In the genomic region with DNA sequence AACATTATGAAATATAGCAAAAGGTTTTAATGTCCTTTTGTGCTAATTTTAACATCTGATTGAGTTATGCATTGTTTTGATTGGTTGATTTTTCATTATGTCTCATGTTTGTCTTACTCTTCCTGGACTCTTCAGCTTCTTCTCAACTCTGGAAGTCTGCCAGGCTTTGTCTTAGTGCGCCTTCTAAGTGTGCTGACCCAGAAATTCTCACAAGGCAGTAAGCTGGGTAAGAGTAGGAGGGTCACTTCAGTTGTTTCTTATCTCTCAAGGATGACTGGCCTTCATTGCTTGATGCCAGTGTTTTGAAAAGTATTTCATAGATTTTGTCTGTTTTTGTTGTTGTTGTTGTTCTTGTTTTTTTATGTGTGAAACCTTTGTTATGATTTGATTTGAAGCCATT, we compare ENCODE assay signal across 2 cellular contexts.
TF ChIP-seq lines count a peak whose summit lies in the region.

No MANE protein-coding gene starts in this region.

TF ChIP-seq in GM23338, 12 proteins besides CTCF, POLR2A, EP300 and RAD21 (continues in another document):
- TF ChIP-seq, protein P1, sequence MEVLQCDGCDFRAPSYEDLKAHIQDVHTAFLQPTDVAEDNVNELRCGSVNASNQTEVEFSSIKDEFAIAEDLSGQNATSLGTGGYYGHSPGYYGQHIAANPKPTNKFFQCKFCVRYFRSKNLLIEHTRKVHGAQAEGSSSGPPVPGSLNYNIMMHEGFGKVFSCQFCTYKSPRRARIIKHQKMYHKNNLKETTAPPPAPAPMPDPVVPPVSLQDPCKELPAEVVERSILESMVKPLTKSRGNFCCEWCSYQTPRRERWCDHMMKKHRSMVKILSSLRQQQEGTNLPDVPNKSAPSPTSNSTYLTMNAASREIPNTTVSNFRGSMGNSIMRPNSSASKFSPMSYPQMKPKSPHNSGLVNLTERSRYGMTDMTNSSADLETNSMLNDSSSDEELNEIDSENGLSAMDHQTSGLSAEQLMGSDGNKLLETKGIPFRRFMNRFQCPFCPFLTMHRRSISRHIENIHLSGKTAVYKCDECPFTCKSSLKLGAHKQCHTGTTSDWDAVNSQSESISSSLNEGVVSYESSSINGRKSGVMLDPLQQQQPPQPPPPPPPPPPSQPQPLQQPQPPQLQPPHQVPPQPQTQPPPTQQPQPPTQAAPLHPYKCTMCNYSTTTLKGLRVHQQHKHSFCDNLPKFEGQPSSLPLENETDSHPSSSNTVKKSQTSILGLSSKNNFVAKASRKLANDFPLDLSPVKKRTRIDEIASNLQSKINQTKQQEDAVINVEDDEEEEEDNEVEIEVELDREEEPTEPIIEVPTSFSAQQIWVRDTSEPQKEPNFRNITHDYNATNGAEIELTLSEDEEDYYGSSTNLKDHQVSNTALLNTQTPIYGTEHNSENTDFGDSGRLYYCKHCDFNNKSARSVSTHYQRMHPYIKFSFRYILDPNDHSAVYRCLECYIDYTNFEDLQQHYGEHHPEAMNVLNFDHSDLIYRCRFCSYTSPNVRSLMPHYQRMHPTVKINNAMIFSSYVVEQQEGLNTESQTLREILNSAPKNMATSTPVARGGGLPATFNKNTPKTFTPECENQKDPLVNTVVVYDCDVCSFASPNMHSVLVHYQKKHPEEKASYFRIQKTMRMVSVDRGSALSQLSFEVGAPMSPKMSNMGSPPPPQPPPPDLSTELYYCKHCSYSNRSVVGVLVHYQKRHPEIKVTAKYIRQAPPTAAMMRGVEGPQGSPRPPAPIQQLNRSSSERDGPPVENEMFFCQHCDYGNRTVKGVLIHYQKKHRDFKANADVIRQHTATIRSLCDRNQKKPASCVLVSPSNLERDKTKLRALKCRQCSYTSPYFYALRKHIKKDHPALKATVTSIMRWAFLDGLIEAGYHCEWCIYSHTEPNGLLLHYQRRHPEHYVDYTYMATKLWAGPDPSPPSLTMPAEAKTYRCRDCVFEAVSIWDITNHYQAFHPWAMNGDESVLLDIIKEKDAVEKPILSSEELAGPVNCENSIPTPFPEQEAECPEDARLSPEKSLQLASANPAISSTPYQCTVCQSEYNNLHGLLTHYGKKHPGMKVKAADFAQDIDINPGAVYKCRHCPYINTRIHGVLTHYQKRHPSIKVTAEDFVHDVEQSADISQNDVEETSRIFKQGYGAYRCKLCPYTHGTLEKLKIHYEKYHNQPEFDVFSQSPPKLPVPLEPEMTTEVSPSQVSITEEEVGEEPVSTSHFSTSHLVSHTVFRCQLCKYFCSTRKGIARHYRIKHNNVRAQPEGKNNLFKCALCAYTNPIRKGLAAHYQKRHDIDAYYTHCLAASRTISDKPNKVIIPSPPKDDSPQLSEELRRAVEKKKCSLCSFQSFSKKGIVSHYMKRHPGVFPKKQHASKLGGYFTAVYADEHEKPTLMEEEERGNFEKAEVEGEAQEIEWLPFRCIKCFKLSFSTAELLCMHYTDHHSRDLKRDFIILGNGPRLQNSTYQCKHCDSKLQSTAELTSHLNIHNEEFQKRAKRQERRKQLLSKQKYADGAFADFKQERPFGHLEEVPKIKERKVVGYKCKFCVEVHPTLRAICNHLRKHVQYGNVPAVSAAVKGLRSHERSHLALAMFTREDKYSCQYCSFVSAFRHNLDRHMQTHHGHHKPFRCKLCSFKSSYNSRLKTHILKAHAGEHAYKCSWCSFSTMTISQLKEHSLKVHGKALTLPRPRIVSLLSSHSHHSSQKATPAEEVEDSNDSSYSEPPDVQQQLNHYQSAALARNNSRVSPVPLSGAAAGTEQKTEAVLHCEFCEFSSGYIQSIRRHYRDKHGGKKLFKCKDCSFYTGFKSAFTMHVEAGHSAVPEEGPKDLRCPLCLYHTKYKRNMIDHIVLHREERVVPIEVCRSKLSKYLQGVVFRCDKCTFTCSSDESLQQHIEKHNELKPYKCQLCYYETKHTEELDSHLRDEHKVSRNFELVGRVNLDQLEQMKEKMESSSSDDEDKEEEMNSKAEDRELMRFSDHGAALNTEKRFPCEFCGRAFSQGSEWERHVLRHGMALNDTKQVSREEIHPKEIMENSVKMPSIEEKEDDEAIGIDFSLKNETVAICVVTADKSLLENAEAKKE (CRISPR knock-in tag; IDR thresholded peaks at IDR 0.05) = no peak
- TF ChIP-seq ETS1 (IDR thresholded peaks at IDR 0.05) (no peak), EZH2 (IDR thresholded peaks at IDR 0.05; ENCODE audit: low read depth, unreplicated experiment) (no peak), CREB1 (CRISPR knock-in tag; IDR thresholded peaks at IDR 0.05; ENCODE audit: low read depth) (no peak), EZH2phosphoT487 (IDR thresholded peaks at IDR 0.05; ENCODE audit: unreplicated experiment) (no peak), JUNB (IDR thresholded peaks at IDR 0.05; ENCODE audit: unreplicated experiment) (no peak), POLR2AphosphoS5 (IDR thresholded peaks at IDR 0.05; ENCODE audit: low read depth) (no peak), ZNF114 (CRISPR knock-in tag; IDR thresholded peaks at IDR 0.05) (no peak), NANOG (IDR thresholded peaks at IDR 0.05; ENCODE audit: borderline replicate concordance) (no peak)
- TF ChIP-seq, protein P2, sequence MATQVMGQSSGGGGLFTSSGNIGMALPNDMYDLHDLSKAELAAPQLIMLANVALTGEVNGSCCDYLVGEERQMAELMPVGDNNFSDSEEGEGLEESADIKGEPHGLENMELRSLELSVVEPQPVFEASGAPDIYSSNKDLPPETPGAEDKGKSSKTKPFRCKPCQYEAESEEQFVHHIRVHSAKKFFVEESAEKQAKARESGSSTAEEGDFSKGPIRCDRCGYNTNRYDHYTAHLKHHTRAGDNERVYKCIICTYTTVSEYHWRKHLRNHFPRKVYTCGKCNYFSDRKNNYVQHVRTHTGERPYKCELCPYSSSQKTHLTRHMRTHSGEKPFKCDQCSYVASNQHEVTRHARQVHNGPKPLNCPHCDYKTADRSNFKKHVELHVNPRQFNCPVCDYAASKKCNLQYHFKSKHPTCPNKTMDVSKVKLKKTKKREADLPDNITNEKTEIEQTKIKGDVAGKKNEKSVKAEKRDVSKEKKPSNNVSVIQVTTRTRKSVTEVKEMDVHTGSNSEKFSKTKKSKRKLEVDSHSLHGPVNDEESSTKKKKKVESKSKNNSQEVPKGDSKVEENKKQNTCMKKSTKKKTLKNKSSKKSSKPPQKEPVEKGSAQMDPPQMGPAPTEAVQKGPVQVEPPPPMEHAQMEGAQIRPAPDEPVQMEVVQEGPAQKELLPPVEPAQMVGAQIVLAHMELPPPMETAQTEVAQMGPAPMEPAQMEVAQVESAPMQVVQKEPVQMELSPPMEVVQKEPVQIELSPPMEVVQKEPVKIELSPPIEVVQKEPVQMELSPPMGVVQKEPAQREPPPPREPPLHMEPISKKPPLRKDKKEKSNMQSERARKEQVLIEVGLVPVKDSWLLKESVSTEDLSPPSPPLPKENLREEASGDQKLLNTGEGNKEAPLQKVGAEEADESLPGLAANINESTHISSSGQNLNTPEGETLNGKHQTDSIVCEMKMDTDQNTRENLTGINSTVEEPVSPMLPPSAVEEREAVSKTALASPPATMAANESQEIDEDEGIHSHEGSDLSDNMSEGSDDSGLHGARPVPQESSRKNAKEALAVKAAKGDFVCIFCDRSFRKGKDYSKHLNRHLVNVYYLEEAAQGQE (IDR thresholded peaks at IDR 0.05; ENCODE audit: unreplicated experiment) = no peak

TF ChIP-seq in endothelial cell of umbilical vein, 7 proteins besides CTCF, POLR2A, EP300 and RAD21:
- TF ChIP-seq MYC (IDR thresholded peaks at IDR 0.05; ENCODE audit: low read depth, low read length) (no peak), EZH2 (IDR thresholded peaks at IDR 0.05; ENCODE audit: borderline replicate concordance, low read depth, low read length, severe bottlenecking) (no peak), GATA2 (IDR thresholded peaks at IDR 0.05; ENCODE audit: insufficient read depth, insufficient read length, low read depth, low read length) (no peak), POLR2AphosphoS5 (IDR thresholded peaks at IDR 0.05; ENCODE audit: insufficient read depth, low read depth, low read length) (no peak), JUN (IDR thresholded peaks at IDR 0.05; ENCODE audit: borderline replicate concordance, insufficient read depth, insufficient read length, low read depth) (no peak), FOS (IDR thresholded peaks at IDR 0.05; ENCODE audit: borderline replicate concordance, insufficient read depth, low read length) (no peak)
- TF ChIP-seq, protein P3, sequence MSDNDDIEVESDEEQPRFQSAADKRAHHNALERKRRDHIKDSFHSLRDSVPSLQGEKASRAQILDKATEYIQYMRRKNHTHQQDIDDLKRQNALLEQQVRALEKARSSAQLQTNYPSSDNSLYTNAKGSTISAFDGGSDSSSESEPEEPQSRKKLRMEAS (IDR thresholded peaks at IDR 0.05; ENCODE audit: insufficient read depth, insufficient read length) = no peak
